Comparison of ENCODE assay signal across 8 cellular contexts in genomic region chrX:109635151-109635550, GRCh38. TPM values are rescaled to one million over a fixed set of nuclear protein-coding genes. Genes with fewer than 3 reads are reported as not detected.
A peak's percentile ranks its signal among the peaks of the same experiment; 100 is the strongest.
DNase-seq lines count a peak whose midpoint lies in the region; ATAC-seq and TF ChIP-seq lines count a peak whose summit lies in the region.

No MANE protein-coding gene starts in this region.

- DNase-seq in GF-D8 (lab: John Stamatoyannopoulos, UW) (peak; percentile 1), HK-2 (ENCODE audit: unreplicated experiment) (peak; percentile 6), lung (ENCODE audit: low spot score) (no peak), UCSD-AML1 (lab: John Stamatoyannopoulos, UW; ENCODE audit: unreplicated experiment) (no peak)
- DNase-seq in stimulated activated CD4-positive, alpha-beta T cell treated with anti-CD3 and anti-CD28 coated beads, Interleukin-2, amount 100 ng/mL, for 24 hours = no peak

- ATAC-seq in lung (ENCODE audit: insufficient read depth, low FRiP score) (no peak), HG02798 (IDR thresholded peaks at IDR 0.05; ENCODE audit: poor library complexity, unreplicated experiment) (no peak), HG03175 (IDR thresholded peaks at IDR 0.05; ENCODE audit: unreplicated experiment) (no peak)

- 21 to 24% methylated on average over 3 of the region's 3 CpGs for WGBS in lung, 2 donors

- H3K4me3 ChIP-seq in WI38 (ENCODE audit: low read depth, low read length) = no peak overlapping the region
- no peak overlapping the region for H3K4me3 ChIP-seq in lung

- no peaks in the 10 kb centered on the region for H3K4me1 ChIP-seq in lung (ENCODE audit: control insufficient read depth in 2 of 2, insufficient read depth in 2 of 2, low read length in 2 of 2)

- H3K27ac ChIP-seq in lung (ENCODE audit: low read depth in 1 of 2, low read length in 1 of 2) = no peak overlapping the region

- H3K36me3 ChIP-seq in lung (ENCODE audit: control insufficient read depth in 2 of 2, insufficient read depth in 2 of 2, low read length in 2 of 2) = no peaks in the 10 kb centered on the region

- no peaks in the 10 kb centered on the region for H3K9me3 ChIP-seq in lung (ENCODE audit: control insufficient read depth in 2 of 2, insufficient read depth in 1 of 2, low read length in 1 of 2)

- no peaks in the 10 kb centered on the region for H3K27me3 ChIP-seq in lung (ENCODE audit: control insufficient read depth, insufficient read depth)

- TF ChIP-seq CTCF in WI38 (IDR thresholded peaks at IDR 0.05; ENCODE audit: low read depth, low read length) (peak; percentile 57), lung (IDR thresholded peaks at IDR 0.05; ENCODE audit: control extremely low read depth, extremely low read depth) (peak; percentile 5)

RNA-seq across cellular contexts. Expression of gene KCNE5, which starts 10.2 kb away (rescaled TPM):
- total RNA-seq in lung = under 1 TPM; 0.54 to 0.58 TPM
- polyA plus RNA-seq in lung = under 1 TPM; 0.06 to 0.25 TPM

Comparison
In these comparisons a context has a peak if more than half of its experiments do, and no peak if none do; other contexts are left out.
1. DNase-seq: peak in GF-D8 (single experiment) and HK-2 (single experiment); none in lung (single experiment), stimulated activated CD4-positive, alpha-beta T cell treated with anti-CD3 and anti-CD28 coated beads, Interleukin-2, amount 100 ng/mL, for 24 hours (0 of 2) and UCSD-AML1 (single experiment).